In genomic region chr17:64232466-64233262, GRCh38 we compare ENCODE assay signal across 1 cellular context.
TF ChIP-seq lines count a peak whose summit lies in the region.

No MANE protein-coding gene starts in this region.

TF ChIP-seq in K562, 482 proteins besides CTCF, POLR2A, EP300 and RAD21:
- TF ChIP-seq RAD51 (IDR thresholded peaks at IDR 0.05; ENCODE audit: borderline replicate concordance, low read depth), result no peak
- TF ChIP-seq NFRKB (IDR thresholded peaks at IDR 0.05; ENCODE audit: low read depth), result no peak
- TF ChIP-seq TAL1 (IDR thresholded peaks at IDR 0.05), result no peak
- TF ChIP-seq MBD2 (IDR thresholded peaks at IDR 0.05; ENCODE audit: borderline replicate concordance, low read depth), result no peak
- TF ChIP-seq FOXK1 (CRISPR knock-in tag; IDR thresholded peaks at IDR 0.05; ENCODE audit: borderline replicate concordance), result 0 out of 2 replicates have a peak, but pooled peaks have one; percentile 27
- TF ChIP-seq SPI1 (IDR thresholded peaks at IDR 0.05; ENCODE audit: borderline replicate concordance, low read depth, low read length), result no peak
- TF ChIP-seq NRF1 (conservative IDR thresholded peaks at IDR 0.05 in 1 of 2, IDR thresholded peaks at IDR 0.05 in 1 of 2), result no peak
- TF ChIP-seq NFYB (IDR thresholded peaks at IDR 0.05; ENCODE audit: extremely low read depth, insufficient read length), result peak; percentile 20
- TF ChIP-seq ESRRA (IDR thresholded peaks at IDR 0.05; ENCODE audit: borderline replicate concordance, low read depth), result peak; percentile 61
- TF ChIP-seq ZNF57 (CRISPR knock-in tag; IDR thresholded peaks at IDR 0.05), result no peak
- TF ChIP-seq ZNF436 (CRISPR knock-in tag; IDR thresholded peaks at IDR 0.05), result no peak
- no peak for TF ChIP-seq FOSL1 (tag; conservative IDR thresholded peaks at IDR 0.05)
- TF ChIP-seq ZNF696 (CRISPR knock-in tag; conservative IDR thresholded peaks at IDR 0.05), result no peak
- no peak for TF ChIP-seq UBTF (IDR thresholded peaks at IDR 0.05; ENCODE audit: borderline replicate concordance in 1 of 2, low read depth in 2 of 2, low read length in 2 of 2)
- TF ChIP-seq ATF7 (IDR thresholded peaks at IDR 0.05), result 0 out of 2 replicates have a peak, but pooled peaks have one; percentile 46
